ENCODE assay signal across 9 cellular contexts in the genomic region with DNA sequence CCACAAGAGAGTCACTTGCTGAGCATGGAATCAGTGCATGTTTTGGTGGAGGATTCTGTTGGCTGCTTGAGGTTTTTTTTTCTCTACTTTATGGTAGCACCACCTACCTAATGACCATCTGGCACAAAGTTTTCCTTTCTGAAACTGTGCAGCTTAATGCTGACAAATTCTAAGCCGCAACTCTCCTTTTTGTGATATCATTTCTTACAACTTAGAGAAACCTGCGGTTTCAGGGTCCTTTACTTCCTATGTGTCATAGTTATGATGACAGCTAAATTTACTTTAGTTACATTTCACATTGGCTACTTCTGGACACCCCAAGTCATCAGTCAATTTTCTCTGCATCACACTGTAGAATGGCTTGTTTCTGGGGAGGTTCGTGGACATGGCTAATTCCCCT.
DNase-seq lines count a peak whose midpoint lies in the region; ATAC-seq, FAIRE-seq and TF ChIP-seq lines count a peak whose summit lies in the region.
"Had no signal": no experiment of that assay in that cellular context is flagged by ENCODE, and none has a peak within 500 bp of the region (broad histone marks: within the 10 kb centered on the region; RNA-seq: fewer than 3 reads in every experiment).

No MANE protein-coding gene starts in this region.

- ATAC-seq in GM19467 (IDR thresholded peaks at IDR 0.05; ENCODE audit: unreplicated experiment) (peak; percentile 92), HG03135 (IDR thresholded peaks at IDR 0.05; ENCODE audit: unreplicated experiment) (peak; percentile 69)

- H3K4me2 ChIP-seq in astrocyte (ENCODE audit: low read length), result peak overlapping the region; percentile 20

- no peaks in the 10 kb centered on the region for H3K9me3 ChIP-seq in astrocyte (ENCODE audit: insufficient read depth, low read depth, low read length)

- no peak overlapping the region for H3K27ac ChIP-seq in astrocyte (ENCODE audit: low read depth, low read length)

- H3K36me3 ChIP-seq in astrocyte (ENCODE audit: insufficient read depth, low read length), result no peaks in the 10 kb centered on the region

- TF ChIP-seq CTCF in astrocyte (IDR thresholded peaks at IDR 0.05; ENCODE audit: insufficient read depth, low read depth, low read length), result no peak

- H3K27ac Mint-ChIP-seq in astrocyte (ENCODE audit: unreplicated experiment), result no peak overlapping the region

- FAIRE-seq in astrocyte (lab: Jason Lieb, UNC), result no peak

- H3K9me3 Mint-ChIP-seq in astrocyte (ENCODE audit: unreplicated experiment), result peaks cover 17% of the 10 kb centered on the region

- H3K4me1 ChIP-seq in astrocyte (ENCODE audit: insufficient read depth, low read length), result no peaks in the 10 kb centered on the region

- no peak overlapping the region for H3K4me3 ChIP-seq in astrocyte (ENCODE audit: insufficient read depth, low read depth, low read length)

- H3K79me2 ChIP-seq in astrocyte (ENCODE audit: insufficient read depth, low read length), result no peaks in the 10 kb centered on the region

- DNase-seq in ELR (ENCODE audit: low read depth) (peak; percentile 11), astrocyte (ENCODE audit: low read depth) (peak; percentile 18), NCI-H146 (lab: John Stamatoyannopoulos, UW) (no peak), GOT3 (lab: John Stamatoyannopoulos, UW) (no peak), NCI-H2081 (lab: John Stamatoyannopoulos, UW) (no peak)
- DNase-seq in activated T-cell treated with anti-CD3 and anti-CD28 coated beads, Interleukin-2, amount 50 U/mL, for 48 hours, result no peak
- DNase-seq: left cardiac atrium had no signal

- H4K20me1 ChIP-seq in astrocyte (ENCODE audit: insufficient read depth, low read length), result no peaks in the 10 kb centered on the region

- H3K4me3 Mint-ChIP-seq in astrocyte (ENCODE audit: unreplicated experiment), result no peak overlapping the region

- H2AFZ ChIP-seq in astrocyte (ENCODE audit: low read depth, low read length), result peak overlapping the region; percentile 13

- H3K4me1 Mint-ChIP-seq in astrocyte (ENCODE audit: low read depth, unreplicated experiment), result peaks cover 6% of the 10 kb centered on the region

- no peak overlapping the region for H3K9ac ChIP-seq in astrocyte (ENCODE audit: low read length)

- H3K27me3 Mint-ChIP-seq in astrocyte (ENCODE audit: low read depth, unreplicated experiment), result no peaks in the 10 kb centered on the region

- H3K27me3 ChIP-seq in astrocyte (ENCODE audit: insufficient read depth, low read length), result no peaks in the 10 kb centered on the region

- H3K36me3 Mint-ChIP-seq in astrocyte (ENCODE audit: low read depth, unreplicated experiment), result no peaks in the 10 kb centered on the region

Comparison
In these comparisons a context has a peak if more than half of its experiments do, and no peak if none do; other contexts are left out.
1. DNase-seq: peak in ELR (single experiment) and astrocyte (single experiment); none in NCI-H146 (single experiment), GOT3 (single experiment), activated T-cell treated with anti-CD3 and anti-CD28 coated beads, Interleukin-2, amount 50 U/mL, for 48 hours (0 of 2) and NCI-H2081 (0 of 2).